23 cellular contexts compared by ENCODE assay signal in genomic region chr4:176359590-176359989, GRCh38. TPM values are rescaled to one million over a fixed set of nuclear protein-coding genes. Genes with fewer than 3 reads are reported as not detected.
DNase-seq lines count a peak whose midpoint lies in the region; TF ChIP-seq lines count a peak whose summit lies in the region.
"Had no signal": no experiment of that assay in that cellular context is flagged by ENCODE, and none has a peak within 500 bp of the region (broad histone marks: within the 10 kb centered on the region; RNA-seq: fewer than 3 reads in every experiment).

No MANE protein-coding gene starts in this region.

- DNase-seq in AG08395 (ENCODE audit: low spot score) = peak; percentile 88
- DNase-seq in HFF-Myc (ENCODE audit: extremely low read depth, low read depth) = peak; percentile 83
- peak; percentile 20 to 69 for DNase-seq in cardiac fibroblast (ENCODE audit: low read depth in 2 of 2)
- DNase-seq in foreskin fibroblast = peak; percentile 94 to 97
- DNase-seq in NCI-H446 treated with DMSO at 0.1 percent for 48 hours (lab: John Stamatoyannopoulos, UW) = no peak
- no peak for DNase-seq in NCI-H510A treated with DMSO at 0.1 percent for 48 hours (lab: John Stamatoyannopoulos, UW)
- no peak for DNase-seq in NCI-H446 (lab: John Stamatoyannopoulos, UW)
- DNase-seq in HT-29 (ENCODE audit: low spot score) = no peak
- DNase-seq: activated CD4-positive, alpha-beta memory T cell treated with anti-CD3 and anti-CD28 coated beads, Interleukin-2, amount 10 ng/mL, durations not matched to agents 7 days and 5 days; activated gamma-delta T cell treated with Interleukin-2 at 50 U/mL for 16 hours; CD4-positive, alpha-beta T cell; H7; heart left ventricle; left lung; mucosa of descending colon; NCI-H1105 treated with DMSO at 0.1 percent for 48 hours; NCI-H2081 treated with DMSO at 0.1 percent for 48 hours; NCI-H526; stimulated activated CD4-positive, alpha-beta T cell treated with anti-CD3 and anti-CD28 coated beads, Interleukin-4, amount 100 ng/mL, for 4 hours; stimulated activated naive CD8-positive, alpha-beta T cell treated with anti-CD3 and anti-CD28 coated beads, Interleukin-15, amount 100 ng/mL, for 72 hours; T1000; upper lobe of left lung had no signal

- H3K4me3 ChIP-seq in HFF-Myc (replicated peaks; ENCODE audit: low read depth, low read length) (no peak overlapping the region), cardiac fibroblast (replicated peaks in 1 of 2; ENCODE audit: low read depth in 2 of 2, low read length in 2 of 2) (no peak overlapping the region), foreskin fibroblast (ENCODE audit: low read depth in 1 of 2, low read length in 2 of 2) (no peak overlapping the region)
- H3K4me3 ChIP-seq: heart left ventricle, left lung, mucosa of descending colon, neural progenitor cell, upper lobe of left lung had no signal

- no peak for TF ChIP-seq CTCF in HFF-Myc (IDR thresholded peaks at IDR 0.05; ENCODE audit: low read depth, low read length, missing control alignments)
- no peak for TF ChIP-seq CTCF in cardiac fibroblast (IDR thresholded peaks at IDR 0.05; ENCODE audit: low read depth, low read length)
- TF ChIP-seq CTCF in foreskin fibroblast (IDR thresholded peaks at IDR 0.05; ENCODE audit: low read depth, low read length) = no peak

RNA-seq across cellular contexts. Expression of gene SPCS3, which starts 39.8 kb away (rescaled TPM):
- total RNA-seq in HT-29 (2014; rRNA removed; shearing (Covaris generic)) = 39.6 and 46.5 TPM in 2 replicates

Comparison
In these comparisons a context has a peak if more than half of its experiments do, and no peak if none do; other contexts are left out.
1. DNase-seq: peak in AG08395 (single experiment), HFF-Myc (single experiment), cardiac fibroblast (2 of 2) and foreskin fibroblast (2 of 2); none in NCI-H446 treated with DMSO at 0.1 percent for 48 hours (single experiment), NCI-H510A treated with DMSO at 0.1 percent for 48 hours (single experiment), NCI-H446 (0 of 2) and HT-29 (single experiment).